ENCODE assay signal across 1 cellular context in genomic region chr12:89597770-89598169, GRCh38.
TF ChIP-seq lines count a peak whose summit lies in the region.

No MANE protein-coding gene starts in this region.

TF ChIP-seq in GM12878, 131 proteins besides CTCF, POLR2A, EP300 and RAD21 (continued from another document):
- TF ChIP-seq ASH2L (IDR thresholded peaks at IDR 0.05; ENCODE audit: borderline replicate concordance, low read depth) = no peak
